24 cellular contexts compared by ENCODE assay signal in the genomic region with DNA sequence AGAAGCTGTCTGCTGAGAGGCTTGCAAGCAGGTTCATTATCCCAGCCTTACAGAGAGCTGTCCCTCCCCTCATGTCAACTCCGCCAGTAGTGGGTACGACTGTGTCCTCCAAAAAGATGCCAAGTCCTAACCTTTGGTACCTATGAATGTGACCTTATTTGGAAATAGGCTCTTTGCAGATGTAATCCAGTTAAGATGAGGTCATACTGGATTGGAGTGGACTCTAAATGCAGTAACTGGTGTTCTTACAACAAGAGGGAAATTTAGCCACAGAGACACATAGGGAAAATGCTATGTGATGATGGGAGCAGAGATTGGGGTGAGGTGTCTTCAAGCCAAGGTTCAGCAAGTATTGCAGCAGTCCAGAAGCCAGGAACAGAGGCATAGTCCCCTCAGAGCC.
"Had no signal": no experiment of that assay in that cellular context is flagged by ENCODE, and none has a peak within 500 bp of the region (broad histone marks: within the 10 kb centered on the region; RNA-seq: fewer than 3 reads in every experiment).

No MANE protein-coding gene starts in this region.

- H3K36me3 ChIP-seq: esophagus squamous epithelium, heart right ventricle, left lung, suprapubic skin, tibial artery had no signal

- H3K4me3 ChIP-seq: body of pancreas, esophagus squamous epithelium, heart right ventricle, left lung, lung, mucosa of descending colon, skin epidermis, suprapubic skin, tibial artery had no signal

- ATAC-seq: activated CD4-positive, alpha-beta T cell treated with anti-CD3 and anti-CD28 coated beads for 36 hours; body of pancreas; heart right ventricle; natural killer cell treated with Interleukin-12 subunit alpha and Interleukin-12 subunit beta and Interleukin-15 and Interleukin-18, amount 100 ng/mL, for 72 hours; sciatic nerve; stimulated activated memory B cell treated with anti-CD40 and anti-IgM and Interleukin-4, amounts not matched to agents 10 μg/mL and 1 μg/mL and 100 μg/mL, for 72 hours had no signal

- H3K9me3 ChIP-seq: body of pancreas, esophagus squamous epithelium, heart right ventricle, left lung, mucosa of descending colon, suprapubic skin, tibial artery had no signal

- H3K27ac ChIP-seq: epithelial cell of prostate, esophagus squamous epithelium, heart right ventricle, left lung, skin epidermis, suprapubic skin, tibial artery had no signal

- H3K27me3 ChIP-seq: body of pancreas, tibial artery had no signal

- DNase-seq: activated CD4-positive, alpha-beta T cell treated with anti-CD3 and anti-CD28 coated beads for 36 hours; activated CD4-positive, CD25-positive, alpha-beta regulatory T cell; activated effector memory CD4-positive, alpha-beta T cell treated with Interleukin-2 at 50 U/mL for 16 hours; activated naive CD4-positive, alpha-beta T cell treated with Interleukin-2 at 50 U/mL for 16 hours; activated T-cell treated with anti-CD3 and anti-CD28 coated beads for 4 hours; body of pancreas; dermis blood vessel endothelial cell; effector CD4-positive, alpha-beta T cell; esophagus squamous epithelium; heart right ventricle; kidney glomerular epithelial cell; left lung; mucosa of descending colon; stimulated activated CD4-positive, alpha-beta T cell treated with anti-CD3 and anti-CD28 coated beads, Interleukin-12 subunit alpha, Interleukin-12 subunit beta, amount 100 ng/mL, for 4 hours; stimulated activated CD4-positive, alpha-beta T cell treated with anti-CD3 and anti-CD28 coated beads, Interleukin-4, amount 100 ng/mL, for 4 hours; stimulated activated CD8-positive, alpha-beta memory T cell treated with anti-CD3 and anti-CD28 coated beads, Interleukin-4, amount 100 ng/mL, for 48 hours; tibial artery had no signal
